Comparison of ENCODE assay signal across 13 cellular contexts in the genomic region with DNA sequence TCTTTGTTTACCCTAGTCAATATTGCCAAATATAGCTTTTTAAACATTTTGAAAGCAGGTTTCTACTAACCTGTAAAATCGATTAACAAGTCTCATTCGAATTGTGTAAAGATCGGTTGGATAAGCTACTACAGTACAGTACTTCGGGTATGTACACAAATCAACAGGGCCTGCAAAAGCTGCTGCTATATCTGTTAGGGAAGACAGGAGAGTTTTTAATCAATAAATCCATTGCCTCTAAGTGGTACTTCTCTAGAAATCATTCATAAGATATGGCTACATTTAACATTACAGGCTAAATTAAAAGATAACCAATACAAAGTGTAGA. TPM values are rescaled to one million over a fixed set of nuclear protein-coding genes. Genes with fewer than 3 reads are reported as not detected.
DNase-seq lines count a peak whose midpoint lies in the region; ATAC-seq and TF ChIP-seq lines count a peak whose summit lies in the region.
"Had no signal": no experiment of that assay in that cellular context is flagged by ENCODE, and none has a peak within 500 bp of the region (broad histone marks: within the 10 kb centered on the region; RNA-seq: fewer than 3 reads in every experiment).

No MANE protein-coding gene starts in this region.

- TF ChIP-seq CTCF in VCaP (conservative IDR thresholded peaks at IDR 0.05) (no peak), right lobe of liver (IDR thresholded peaks at IDR 0.05) (no peak)

- peak; percentile 49 to 83 (median 55) for ATAC-seq in right lobe of liver
- ATAC-seq: A549 had no signal

- peaks cover 0 to 39% (median 2%) of the 10 kb centered on the region in 4 donors for H3K36me3 ChIP-seq in right lobe of liver

- WGBS in right lobe of liver (ENCODE audit: insufficient coverage, low coverage, low lambda C conversion rate, missing lambda C conversion rate): 31% methylated on average over 4 of the region's 4 CpGs

- H3K4me3 ChIP-seq in right lobe of liver: no peak overlapping the region
- H3K4me3 ChIP-seq: A549, HAP-1 had no signal

- peak; percentile 33 for DNase-seq in NCI-H82 (lab: John Stamatoyannopoulos, UW)
- DNase-seq in NCI-H82 treated with DMSO at 0.1 percent for 48 hours (lab: John Stamatoyannopoulos, UW; ENCODE audit: unreplicated experiment): no peak
- peak; percentile 46 for DNase-seq in NCI-H69 (lab: John Stamatoyannopoulos, UW)
- no peak for DNase-seq in right lobe of liver
- DNase-seq in NCI-H187 treated with DMSO at 0.1 percent for 48 hours (lab: John Stamatoyannopoulos, UW): no peak
- DNase-seq: BE2C; CD4-positive, alpha-beta memory T cell; DND-41; GF-D8 had no signal

- no peaks in the 10 kb centered on the region for H3K9me3 ChIP-seq in right lobe of liver
- H3K9me3 ChIP-seq: A549, BE2C, HAP-1 had no signal

- no peaks in the 10 kb centered on the region for H3K27me3 ChIP-seq in right lobe of liver
- H3K27me3 ChIP-seq: BE2C had no signal

- H3K4me1 ChIP-seq in right lobe of liver: peaks cover 0 to 12% (median 0%) of the 10 kb centered on the region in 4 donors
- H3K4me1 ChIP-seq: A549, BE2C, HAP-1 had no signal

- H3K27ac ChIP-seq in VCaP (peak overlapping the region; percentile 64), right lobe of liver (no peak overlapping the region)
- H3K27ac ChIP-seq: A549, C4-2B had no signal

- TF ChIP-seq POLR2A in right lobe of liver (IDR thresholded peaks at IDR 0.05): no peak

- intact Hi-C loops in right lobe of liver (cut with DNase I): no loop called here

RNA-seq across cellular contexts. Expression of a gene that starts 34.8 kb away (rescaled TPM):
- 10 to 100 TPM; 17.1 to 32.4 (median 26.0) TPM for total RNA-seq in right lobe of liver

Comparison
In these comparisons a context has a peak if more than half of its experiments do, and no peak if none do; other contexts are left out.
1. DNase-seq: peak in NCI-H82 (single experiment) and NCI-H69 (single experiment); none in NCI-H82 treated with DMSO at 0.1 percent for 48 hours (single experiment), right lobe of liver (0 of 3) and NCI-H187 treated with DMSO at 0.1 percent for 48 hours (single experiment).